In genomic region chr13:63110431-63110830, GRCh38 we compare ENCODE assay signal across 26 cellular contexts.
"Had no signal": no experiment of that assay in that cellular context is flagged by ENCODE, and none has a peak within 500 bp of the region (broad histone marks: within the 10 kb centered on the region; RNA-seq: fewer than 3 reads in every experiment).

No MANE protein-coding gene starts in this region.

- H3K27me3 Mint-ChIP-seq: activated B cell treated with CpG ODN at 0.5 μM for 24 hours; activated naive CD8-positive, alpha-beta T cell; memory B cell had no signal

- H3K27me3 ChIP-seq: esophagus squamous epithelium, foreskin keratinocyte, right lobe of liver, stomach, transverse colon, uterus had no signal

- ATAC-seq: activated T-cell treated with anti-CD3 and anti-CD28 coated beads, Interleukin-2, amount 50 U/mL, for 4 hours; foreskin keratinocyte; left colon; mucosa of descending colon; right lobe of liver; stimulated activated effector memory CD8-positive, alpha-beta T cell treated with anti-CD3 and anti-CD28 coated beads, Interleukin-12 subunit alpha, Interleukin-12 subunit beta, amount 100 ng/mL, for 72 hours had no signal

- H3K36me3 Mint-ChIP-seq: activated naive CD8-positive, alpha-beta T cell; memory B cell; stimulated activated effector memory CD8-positive, alpha-beta T cell treated with anti-CD3 and anti-CD28 coated beads, Interleukin-12 subunit alpha, Interleukin-12 subunit beta, amount 100 ng/mL, for 72 hours had no signal

- H3K27ac Mint-ChIP-seq: activated B cell treated with CpG ODN at 0.5 μM for 24 hours; activated naive CD8-positive, alpha-beta T cell; activated T-helper 2 cell treated with anti-CD3 and anti-CD28 coated beads, Interferon-gamma antibody, Interleukin-2, Interleukin-4, amounts not matched to agents 10 μg/mL and 5 μg/mL and 100 μg/mL, durations not matched to agents 14 hours and 24 hours and 36 hours; endodermal cell; memory B cell; stimulated activated effector memory CD8-positive, alpha-beta T cell treated with anti-CD3 and anti-CD28 coated beads, Interleukin-12 subunit alpha, Interleukin-12 subunit beta, amount 100 ng/mL, for 72 hours had no signal

- H3K9me3 ChIP-seq: esophagus squamous epithelium, right lobe of liver, stomach, transverse colon, uterus had no signal

- DNase-seq: activated B cell treated with CpG ODN at 0.5 μM for 24 hours; activated CD4-positive, alpha-beta T cell treated with anti-CD3 and anti-CD28 coated beads for 4 hours; activated CD4-positive, alpha-beta T cell treated with anti-CD3 and anti-CD28 coated beads, Interleukin-2, amount 50 U/mL, for 48 hours; activated CD8-positive, alpha-beta memory T cell treated with anti-CD3 and anti-CD28 coated beads, Interleukin-2, amount 50 U/mL, for 48 hours; activated naive CD4-positive, alpha-beta T cell; activated T-cell treated with anti-CD3 and anti-CD28 coated beads, Interleukin-2, amount 50 U/mL, for 4 hours; amniotic stem cell; cerebellar nuclear complex; endodermal cell; esophagus squamous epithelium; foreskin keratinocyte; left colon; mucosa of descending colon; nucleus accumbens; right lobe of liver; stimulated activated CD4-positive, alpha-beta T cell treated with anti-CD3 and anti-CD28 coated beads, Interleukin-2, amount 100 ng/mL, for 24 hours; stomach; transverse colon; uterus had no signal

- H3K9me3 Mint-ChIP-seq: activated B cell treated with CpG ODN at 0.5 μM for 24 hours, endodermal cell had no signal

- H3K4me1 ChIP-seq: esophagus squamous epithelium, foreskin keratinocyte, right lobe of liver, stomach, transverse colon, uterus had no signal

- H3K4me3 ChIP-seq: coronary artery, esophagus squamous epithelium, mucosa of descending colon, right lobe of liver, skin epidermis, stomach, transverse colon, uterus had no signal

- FAIRE-seq: keratinocyte had no signal

- H3K4me3 Mint-ChIP-seq: activated B cell treated with CpG ODN at 0.5 μM for 24 hours; activated naive CD8-positive, alpha-beta T cell; activated T-cell treated with anti-CD3 and anti-CD28 coated beads, Interleukin-2, amount 50 U/mL, for 4 hours; endodermal cell; memory B cell; stimulated activated effector memory CD8-positive, alpha-beta T cell treated with anti-CD3 and anti-CD28 coated beads, Interleukin-12 subunit alpha, Interleukin-12 subunit beta, amount 100 ng/mL, for 72 hours had no signal

- H3K4me1 Mint-ChIP-seq: activated B cell treated with CpG ODN at 0.5 μM for 24 hours; endodermal cell; memory B cell; stimulated activated effector memory CD8-positive, alpha-beta T cell treated with anti-CD3 and anti-CD28 coated beads, Interleukin-12 subunit alpha, Interleukin-12 subunit beta, amount 100 ng/mL, for 72 hours had no signal

- H3K36me3 ChIP-seq: esophagus squamous epithelium, right lobe of liver, stomach, transverse colon, uterus had no signal

- H3K27ac ChIP-seq: coronary artery, esophagus squamous epithelium, foreskin keratinocyte, right lobe of liver, skin epidermis, stomach, transverse colon, uterus had no signal
